16 cellular contexts compared by ENCODE assay signal in the genomic region with DNA sequence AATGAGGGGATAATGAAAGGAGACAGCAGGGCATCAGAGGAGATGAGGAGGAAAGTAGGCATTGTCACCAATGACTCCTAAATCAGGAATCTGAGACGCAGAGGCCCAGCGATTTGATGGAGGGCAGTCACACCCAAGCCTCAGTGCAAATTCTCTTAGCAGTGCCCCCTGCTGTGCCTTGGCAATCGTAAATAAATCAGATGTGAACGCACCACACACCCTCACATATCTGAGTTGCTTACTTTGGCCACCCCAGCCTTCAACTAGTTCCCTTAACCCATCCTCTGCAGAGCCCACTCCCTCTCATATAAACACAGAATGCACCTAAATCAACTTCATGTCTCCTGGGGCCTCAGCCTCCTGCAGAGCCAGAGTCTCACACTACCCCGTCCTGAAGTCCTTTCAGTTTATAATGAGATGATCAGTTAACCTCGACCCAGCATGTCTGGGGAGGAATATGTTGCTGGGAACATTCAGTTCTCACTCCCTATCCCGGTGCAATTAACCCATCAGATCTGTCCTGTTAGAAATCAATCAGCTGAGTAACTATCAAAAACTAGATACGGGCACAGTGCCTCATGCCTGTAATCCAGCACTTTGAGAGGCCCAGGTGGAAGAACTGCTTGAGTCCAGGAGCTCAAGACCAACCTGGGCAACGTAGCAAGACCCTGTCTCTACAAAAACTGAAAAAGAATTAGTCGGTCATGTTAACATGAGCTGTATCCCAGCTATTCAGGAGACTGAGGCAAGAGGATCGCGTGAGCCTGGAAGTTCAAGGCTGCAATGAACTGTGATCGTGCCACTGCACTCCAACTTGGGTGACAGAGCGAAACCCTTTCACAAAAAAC.
A peak's percentile ranks its signal among the peaks of the same experiment; 100 is the strongest.
DNase-seq lines count a peak whose midpoint lies in the region; ATAC-seq and TF ChIP-seq lines count a peak whose summit lies in the region.
"Had no signal": no experiment of that assay in that cellular context is flagged by ENCODE, and none has a peak within 500 bp of the region (broad histone marks: within the 10 kb centered on the region; RNA-seq: fewer than 3 reads in every experiment).

No MANE protein-coding gene starts in this region.

- no peak overlapping the region for H2BK12ac ChIP-seq in trophoblast cell (ENCODE audit: low read length)

- no peak overlapping the region for H4K12ac ChIP-seq in trophoblast cell (ENCODE audit: low read depth, low read length)

- H3K27me3 ChIP-seq in GM23248 (replicated peaks; ENCODE audit: insufficient read depth), result no peaks in the 10 kb centered on the region
- no peaks in the 10 kb centered on the region for H3K27me3 ChIP-seq in OCI-LY1 (ENCODE audit: insufficient read depth, low read length)
- no peaks in the 10 kb centered on the region for H3K27me3 ChIP-seq in trophoblast cell (ENCODE audit: insufficient read depth, low read length)

- CTCF ChIA-PET in activated CD8-positive, alpha-beta memory T cell treated with anti-CD3 and anti-CD28 coated beads, Interleukin-2, amount 10 ng/mL, durations not matched to agents 7 days and 5 days (lab: Charles Lee), result interaction anchor here (1.6 kb wide), 1 partner anchor 50 kb away, joined by 3 read pairs; no protein-coding TSS in a partner anchor

- H3K79me1 ChIP-seq in trophoblast cell (ENCODE audit: low read length), result no peaks in the 10 kb centered on the region

- no peak overlapping the region for H3K18ac ChIP-seq in trophoblast cell (ENCODE audit: low read length)

- H3K9me2 ChIP-seq in GM23248 (ENCODE audit: insufficient read depth) (no peaks in the 10 kb centered on the region), OCI-LY1 (ENCODE audit: low read depth, low read length) (no peaks in the 10 kb centered on the region)

- H3K9me3 Mint-ChIP-seq in stimulated activated memory B cell treated with anti-CD40 and anti-IgM and Interleukin-4, amounts not matched to agents 10 μg/mL and 1 μg/mL and 100 μg/mL, for 72 hours, result peaks cover 4% of the 10 kb centered on the region
- peaks cover 5% of the 10 kb centered on the region for H3K9me3 Mint-ChIP-seq in activated CD8-positive, alpha-beta memory T cell treated with anti-CD3 and anti-CD28 coated beads, Interleukin-2, amount 10 ng/mL, durations not matched to agents 7 days and 5 days (ENCODE audit: low read depth)

- H3K4me3 Mint-ChIP-seq in stimulated activated memory B cell treated with anti-CD40 and anti-IgM and Interleukin-4, amounts not matched to agents 10 μg/mL and 1 μg/mL and 100 μg/mL, for 72 hours, result no peak overlapping the region
- H3K4me3 Mint-ChIP-seq in activated CD8-positive, alpha-beta memory T cell treated with anti-CD3 and anti-CD28 coated beads, Interleukin-2, amount 10 ng/mL, durations not matched to agents 7 days and 5 days, result no peak overlapping the region
- H3K4me3 Mint-ChIP-seq: activated CD4-positive, alpha-beta memory T cell treated with anti-CD3 and anti-CD28 coated beads for 36 hours; activated naive CD8-positive, alpha-beta T cell; immature natural killer cell; naive thymus-derived CD8-positive, alpha-beta T cell had no signal

- H3K23ac ChIP-seq in trophoblast cell (ENCODE audit: low read length), result no peak overlapping the region

- H2AFZ ChIP-seq in GM23248 (no peak overlapping the region), OCI-LY1 (ENCODE audit: low read length) (no peak overlapping the region), trophoblast cell (ENCODE audit: insufficient read depth, low read length, poor library complexity) (no peak overlapping the region)

- H3K14ac ChIP-seq in trophoblast cell (ENCODE audit: low read length), result no peak overlapping the region

- H3K4me1 ChIP-seq in GM23248 (ENCODE audit: insufficient read depth), result peaks cover 7% of the 10 kb centered on the region
- H3K4me1 ChIP-seq in OCI-LY1 (ENCODE audit: insufficient read depth, low read length, severe bottlenecking), result peaks cover 11% of the 10 kb centered on the region
- H3K4me1 ChIP-seq in trophoblast cell (ENCODE audit: control insufficient read depth in 1 of 2, insufficient read depth in 2 of 2, low read length in 2 of 2), result peaks cover 2 to 7% of the 10 kb centered on the region in 2 experiments

- H2BK5ac ChIP-seq in trophoblast cell (ENCODE audit: low read depth, low read length, poor library complexity), result no peak overlapping the region

- peak; percentile 37; the same call in 1 of the 2 replicates for TF ChIP-seq CTCF in OCI-LY1 (IDR thresholded peaks at IDR 0.05; ENCODE audit: low read length)
- peak; percentile 22 for TF ChIP-seq CTCF in epithelial cell of proximal tubule (conservative IDR thresholded peaks at IDR 0.05; ENCODE audit: low read depth, low read length)

- H3K27me3 Mint-ChIP-seq in stimulated activated memory B cell treated with anti-CD40 and anti-IgM and Interleukin-4, amounts not matched to agents 10 μg/mL and 1 μg/mL and 100 μg/mL, for 72 hours, result no peaks in the 10 kb centered on the region
- H3K27me3 Mint-ChIP-seq in activated CD8-positive, alpha-beta memory T cell treated with anti-CD3 and anti-CD28 coated beads, Interleukin-2, amount 10 ng/mL, durations not matched to agents 7 days and 5 days, result no peaks in the 10 kb centered on the region
- H3K27me3 Mint-ChIP-seq: activated CD4-positive, alpha-beta memory T cell treated with anti-CD3 and anti-CD28 coated beads for 36 hours; activated naive CD8-positive, alpha-beta T cell; naive thymus-derived CD8-positive, alpha-beta T cell had no signal

- in situ Hi-C loops in GM23248 (cut with MboI), result no loop called here

- H3K4me2 ChIP-seq in GM23248 (ENCODE audit: unreplicated experiment) (no peak overlapping the region), OCI-LY1 (ENCODE audit: low read length) (no peak overlapping the region; the same call in 1 of the 2 replicates), trophoblast cell (ENCODE audit: low read length) (no peak overlapping the region)

- no peak overlapping the region for H3K4ac ChIP-seq in trophoblast cell (ENCODE audit: low read depth, low read length)

- no peak overlapping the region for H4K8ac ChIP-seq in trophoblast cell (ENCODE audit: low read depth, low read length)

- no peak overlapping the region for H2BK120ac ChIP-seq in trophoblast cell (ENCODE audit: insufficient read depth, low read length, poor library complexity)

- DNase-seq in A172 (ENCODE audit: low spot score) (peak; percentile 97), GM23248 (peak; percentile 3), epithelial cell of proximal tubule (ENCODE audit: low read depth) (no peak), trophoblast cell (no peak), dermis blood vessel endothelial cell (no peak)
- DNase-seq in activated CD8-positive, alpha-beta memory T cell treated with anti-CD3 and anti-CD28 coated beads, Interleukin-2, amount 10 ng/mL, durations not matched to agents 7 days and 5 days, result no peak
- DNase-seq: activated CD4-positive, alpha-beta memory T cell treated with anti-CD3 and anti-CD28 coated beads for 36 hours; C1 segment of cervical spinal cord; immature natural killer cell; naive thymus-derived CD8-positive, alpha-beta T cell; NCI-H1436 treated with DMSO at 0.1 percent for 48 hours; SIG-M5; stimulated activated CD4-positive, alpha-beta T cell treated with anti-CD3 and anti-CD28 coated beads, Interleukin-12 subunit alpha, Interleukin-12 subunit beta, amount 100 ng/mL, for 4 hours had no signal

- no peaks in the 10 kb centered on the region for H3K79me2 ChIP-seq in GM23248 (ENCODE audit: insufficient read depth)
- H3K79me2 ChIP-seq in OCI-LY1 (ENCODE audit: insufficient read depth, low read length), result no peaks in the 10 kb centered on the region
- no peaks in the 10 kb centered on the region for H3K79me2 ChIP-seq in trophoblast cell (ENCODE audit: control insufficient read depth, insufficient read depth, low read length, poor library complexity)

- H3K4me1 Mint-ChIP-seq in stimulated activated memory B cell treated with anti-CD40 and anti-IgM and Interleukin-4, amounts not matched to agents 10 μg/mL and 1 μg/mL and 100 μg/mL, for 72 hours, result peaks cover 24% of the 10 kb centered on the region
- H3K4me1 Mint-ChIP-seq in activated CD8-positive, alpha-beta memory T cell treated with anti-CD3 and anti-CD28 coated beads, Interleukin-2, amount 10 ng/mL, durations not matched to agents 7 days and 5 days, result peaks cover 8% of the 10 kb centered on the region

- no peak overlapping the region for H4K91ac ChIP-seq in trophoblast cell (ENCODE audit: low read depth, low read length)

- H4K20me1 ChIP-seq in GM23248 (ENCODE audit: insufficient read depth) (no peaks in the 10 kb centered on the region), OCI-LY1 (ENCODE audit: insufficient read depth, low read length) (no peaks in the 10 kb centered on the region)

- H3K27ac Mint-ChIP-seq in stimulated activated memory B cell treated with anti-CD40 and anti-IgM and Interleukin-4, amounts not matched to agents 10 μg/mL and 1 μg/mL and 100 μg/mL, for 72 hours, result no peak overlapping the region
- H3K27ac Mint-ChIP-seq in activated CD8-positive, alpha-beta memory T cell treated with anti-CD3 and anti-CD28 coated beads, Interleukin-2, amount 10 ng/mL, durations not matched to agents 7 days and 5 days, result no peak overlapping the region
- H3K27ac Mint-ChIP-seq: activated CD4-positive, alpha-beta memory T cell treated with anti-CD3 and anti-CD28 coated beads for 36 hours; activated naive CD8-positive, alpha-beta T cell had no signal

- ATAC-seq in stimulated activated memory B cell treated with anti-CD40 and anti-IgM and Interleukin-4, amounts not matched to agents 10 μg/mL and 1 μg/mL and 100 μg/mL, for 72 hours, result no peak
- no peak for ATAC-seq in activated CD8-positive, alpha-beta memory T cell treated with anti-CD3 and anti-CD28 coated beads, Interleukin-2, amount 10 ng/mL, durations not matched to agents 7 days and 5 days
- ATAC-seq: naive thymus-derived CD8-positive, alpha-beta T cell had no signal

- H3K9me3 ChIP-seq in GM23248 (ENCODE audit: low read depth), result peaks cover 2% of the 10 kb centered on the region
- H3K9me3 ChIP-seq in OCI-LY1 (ENCODE audit: low read length), result peaks cover 12% of the 10 kb centered on the region
- H3K9me3 ChIP-seq in trophoblast cell (ENCODE audit: insufficient read depth, low read depth, low read length), result no peaks in the 10 kb centered on the region

- H3K36me3 ChIP-seq in GM23248 (ENCODE audit: low read depth) (no peaks in the 10 kb centered on the region), OCI-LY1 (ENCODE audit: insufficient read depth, low read length) (no peaks in the 10 kb centered on the region; the same call in 1 of the 2 replicates), trophoblast cell (ENCODE audit: control insufficient read depth in 1 of 2, insufficient read depth in 2 of 2, low read length in 2 of 2) (no peaks in the 10 kb centered on the region)

- 88 to 91% methylated on average over 14 of the region's 14 CpGs for WGBS in GM23248 (ENCODE audit: low coverage in 1 of 2, low lambda C conversion rate in 2 of 2, missing lambda C conversion rate in 2 of 2), 2 experiments
- no CpG with 5 or more reads among the region's 14 CpGs for WGBS in trophoblast cell (ENCODE audit: extremely low coverage, insufficient coverage, insufficient read length)

- H3K4me3 ChIP-seq in GM23248 (no peak overlapping the region), OCI-LY1 (ENCODE audit: low read depth, low read length, poor library complexity, severe bottlenecking) (no peak overlapping the region), epithelial cell of proximal tubule (ENCODE audit: low read depth, low read length) (no peak overlapping the region), trophoblast cell (ENCODE audit: low read depth, low read length) (no peak overlapping the region)

- H3K27ac ChIP-seq in GM23248 (no peak overlapping the region), OCI-LY1 (ENCODE audit: low read depth, low read length, poor library complexity, severe bottlenecking) (peak overlapping the region; percentile 14), trophoblast cell (ENCODE audit: low read depth, low read length) (no peak overlapping the region)

- peaks cover 28% of the 10 kb centered on the region for H3K36me3 Mint-ChIP-seq in stimulated activated memory B cell treated with anti-CD40 and anti-IgM and Interleukin-4, amounts not matched to agents 10 μg/mL and 1 μg/mL and 100 μg/mL, for 72 hours
- peaks cover 3% of the 10 kb centered on the region for H3K36me3 Mint-ChIP-seq in activated CD8-positive, alpha-beta memory T cell treated with anti-CD3 and anti-CD28 coated beads, Interleukin-2, amount 10 ng/mL, durations not matched to agents 7 days and 5 days
- H3K36me3 Mint-ChIP-seq: activated CD4-positive, alpha-beta memory T cell treated with anti-CD3 and anti-CD28 coated beads for 36 hours had no signal

- H3F3A ChIP-seq in GM23248 (ENCODE audit: insufficient read depth) (peaks cover 11% of the 10 kb centered on the region), OCI-LY1 (ENCODE audit: insufficient read depth, low read length) (no peaks in the 10 kb centered on the region)

- H2AK5ac ChIP-seq in trophoblast cell (ENCODE audit: low read length), result no peak overlapping the region

- H3K9ac ChIP-seq in GM23248 (no peak overlapping the region), OCI-LY1 (ENCODE audit: low read length) (no peak overlapping the region), trophoblast cell (ENCODE audit: low read length) (no peak overlapping the region)

Comparison
In these comparisons a context has a peak if more than half of its experiments do, and no peak if none do; other contexts are left out.
1. DNase-seq: peak in A172 (single experiment) and GM23248 (single experiment); none in epithelial cell of proximal tubule (single experiment), trophoblast cell (0 of 2), activated CD8-positive, alpha-beta memory T cell treated with anti-CD3 and anti-CD28 coated beads, Interleukin-2, amount 10 ng/mL, durations not matched to agents 7 days and 5 days (single experiment) and dermis blood vessel endothelial cell (single experiment).